Comparison of ENCODE assay signal across 8 cellular contexts in genomic region chr14:24006872-24007721, GRCh38. TPM values are rescaled to one million over a fixed set of nuclear protein-coding genes. Genes with fewer than 3 reads are reported as not detected.
DNase-seq lines count a peak whose midpoint lies in the region; ATAC-seq and TF ChIP-seq lines count a peak whose summit lies in the region.
"Not testable (repeated sequence)": the region's sequence is repeated elsewhere in the genome, so short reads cannot be mapped to it uniquely, and the experiment has no call there.

No MANE protein-coding gene starts in this region.

- H3K4me2 ChIP-seq in Karpas-422 (ENCODE audit: low read depth, low read length, poor library complexity, severe bottlenecking): peak overlapping the region; percentile 85

- H2AFZ ChIP-seq in Karpas-422 (ENCODE audit: low read length): peak overlapping the region; percentile 87; the same call in 1 of the 2 replicates

- H3K27me3 ChIP-seq in Karpas-422 (ENCODE audit: low read length): not testable (repeated sequence)

- not testable (repeated sequence) for H4K20me1 ChIP-seq in Karpas-422 (ENCODE audit: insufficient read depth, low read depth, low read length)

- not testable (repeated sequence) for H3K9me2 ChIP-seq in Karpas-422 (replicated peaks; ENCODE audit: insufficient read depth, low read length)

- DNase-seq in DMS79 (lab: John Stamatoyannopoulos, UW): peak; percentile 35
- DNase-seq in Karpas-422: peak; percentile 86
- peak; percentile 50 for DNase-seq in activated gamma-delta T cell treated with anti-CD3 and anti-CD28 coated beads, Interleukin-2, amount 50 U/mL, for 16 hours (ENCODE audit: low read depth)
- DNase-seq in foreskin fibroblast: peak in 1 of 2 donors; percentile 61
- DNase-seq in nucleus accumbens (lab: John Stamatoyannopoulos, UW): peak in 37 of 56 donors; percentile 5 to 75 (median 42)
- DNase-seq in stimulated activated CD8-positive, alpha-beta memory T cell treated with anti-CD3 and anti-CD28 coated beads, Interleukin-7, amount 100 ng/mL, for 48 hours (ENCODE audit: extremely low read depth in 1 of 2, low read depth in 1 of 2): peak; percentile 40 to 41

- H3K4me1 ChIP-seq in Karpas-422 (ENCODE audit: low read length): peaks cover 39% of the 10 kb centered on the region

- peaks cover 16% of the 10 kb centered on the region for H3K79me2 ChIP-seq in Karpas-422 (ENCODE audit: low read length)

- peak overlapping the region; percentile 91 for H3K9ac ChIP-seq in Karpas-422 (ENCODE audit: low read length)

- not testable (repeated sequence) for H3K9me3 ChIP-seq in Karpas-422 (ENCODE audit: low read length)

- peak overlapping the region; percentile 73 for H3K27ac ChIP-seq in Karpas-422 (ENCODE audit: low read length)

- H3K4me3 ChIP-seq in Karpas-422 (ENCODE audit: low read length): peak overlapping the region; percentile 83
- H3K4me3 ChIP-seq in foreskin fibroblast (ENCODE audit: low read depth in 1 of 2, low read length in 2 of 2): peak overlapping the region; percentile 33 to 47

- H3K36me3 ChIP-seq in Karpas-422 (ENCODE audit: insufficient read depth, low read length): not testable (repeated sequence)

- TF ChIP-seq CTCF in foreskin fibroblast (IDR thresholded peaks at IDR 0.05; ENCODE audit: low read depth, low read length): not testable (repeated sequence)

- ATAC-seq in GM21825 (IDR thresholded peaks at IDR 0.05; ENCODE audit: unreplicated experiment) (peak; percentile 83), SK-N-SH treated with all-trans-retinoic acid at 6 μM for 48 hours (peak; percentile 92)

RNA-seq across cellular contexts. Expression of gene DHRS4L2, which starts 18.4 kb away (rescaled TPM):
- total RNA-seq in Karpas-422 (2014; rRNA removed; shearing (Covaris generic); ENCODE audit: low replicate concordance): 53.7 and 66.1 TPM in 2 replicates

RNA-seq across cellular contexts. Expression of gene CARMIL3, which starts 44.7 kb away (rescaled TPM):
- 58.4 and 110 TPM in 2 replicates for total RNA-seq in Karpas-422 (2014; rRNA removed; shearing (Covaris generic); ENCODE audit: low replicate concordance)

RNA-seq across cellular contexts. Expression of gene DHRS4, which starts 53.5 kb away (rescaled TPM):
- total RNA-seq in Karpas-422 (2014; rRNA removed; shearing (Covaris generic); ENCODE audit: low replicate concordance): 63.8 and 175 TPM in 2 replicates
